ENCODE assay signal across 9 cellular contexts in genomic region chr6:110255356-110255755, GRCh38.
DNase-seq lines count a peak whose midpoint lies in the region; ATAC-seq and TF ChIP-seq lines count a peak whose summit lies in the region.
"Had no signal": no experiment of that assay in that cellular context is flagged by ENCODE, and none has a peak within 500 bp of the region (broad histone marks: within the 10 kb centered on the region; RNA-seq: fewer than 3 reads in every experiment).

No MANE protein-coding gene starts in this region.

- in situ Hi-C loops in KBM-7 (cut with MboI; ENCODE audit: low pct_unique_long_range_greater_than_20kb, low sequenced_read_pairs): no loop called here

- DNase-seq in EL (peak; percentile 18), KBM-7 (peak; percentile 53), adrenal gland (peak in 5 of 7 donors; percentile 10 to 26 (median 24)), left kidney (ENCODE audit: low read depth, low spot score) (peak; percentile 80), NCI-H1694 treated with DMSO at 0.1 percent for 48 hours (lab: John Stamatoyannopoulos, UW) (no peak), upper lobe of left lung (no peak)
- DNase-seq: NCI-H2081 treated with DMSO at 0.1 percent for 48 hours had no signal

- H3K4me3 ChIP-seq in adrenal gland (no peak overlapping the region), upper lobe of left lung (no peak overlapping the region)

- no peak for TF ChIP-seq CTCF in adrenal gland (IDR thresholded peaks at IDR 0.05)
- TF ChIP-seq CTCF in upper lobe of left lung (IDR thresholded peaks at IDR 0.05): no peak

- H3K4me1 ChIP-seq in adrenal gland (replicated peaks in 1 of 2) (no peaks in the 10 kb centered on the region), upper lobe of left lung (no peaks in the 10 kb centered on the region)

- TF ChIP-seq POLR2A in adrenal gland (IDR thresholded peaks at IDR 0.05) (no peak), upper lobe of left lung (IDR thresholded peaks at IDR 0.05) (no peak)

- H3K9me3 ChIP-seq in adrenal gland (replicated peaks in 1 of 3) (no peaks in the 10 kb centered on the region), upper lobe of left lung (peaks cover 0 to 8% (median 2%) of the 10 kb centered on the region in 4 donors)

- intact Hi-C loops in adrenal gland (cut with DNase I): no loop called here

- ATAC-seq in GM21529 (IDR thresholded peaks at IDR 0.05; ENCODE audit: unreplicated experiment): no peak
- no peak for ATAC-seq in GM21786 (IDR thresholded peaks at IDR 0.05; ENCODE audit: unreplicated experiment)
- no peak for ATAC-seq in upper lobe of left lung (ENCODE audit: low FRiP score in 2 of 2)

- WGBS in adrenal gland, 4 donors: 19 to 47% (median 29%) methylated on average over 5 of the region's 5 CpGs
- WGBS in upper lobe of left lung, 2 donors: 25 to 31% methylated on average over 5 of the region's 5 CpGs

- TF ChIP-seq EP300 in upper lobe of left lung (IDR thresholded peaks at IDR 0.05): no peak

- no peaks in the 10 kb centered on the region for H3K36me3 ChIP-seq in adrenal gland (replicated peaks in 1 of 2)
- no peaks in the 10 kb centered on the region for H3K36me3 ChIP-seq in upper lobe of left lung

- H3K27me3 ChIP-seq in adrenal gland: no peaks in the 10 kb centered on the region
- H3K27me3 ChIP-seq in upper lobe of left lung: no peaks in the 10 kb centered on the region

- H3K27ac ChIP-seq in adrenal gland (no peak overlapping the region), upper lobe of left lung (no peak overlapping the region)

Comparison
In these comparisons a context has a peak if more than half of its experiments do, and no peak if none do; other contexts are left out.
1. DNase-seq: peak in EL (single experiment), KBM-7 (single experiment), adrenal gland (5 of 7) and left kidney (single experiment); none in NCI-H1694 treated with DMSO at 0.1 percent for 48 hours (single experiment) and upper lobe of left lung (0 of 2).